Comparison of ENCODE assay signal across 8 cellular contexts in genomic region chr13:66994498-66995365, GRCh38.
DNase-seq lines count a peak whose midpoint lies in the region; ATAC-seq and TF ChIP-seq lines count a peak whose summit lies in the region.

No MANE protein-coding gene starts in this region.

- intact Hi-C loops in ascending aorta (cut with DNase I): loop anchor here (5.0 kb wide), 1 partner anchor 238 kb away; the partner anchor contains the start of gene PCDH9
- intact Hi-C loops in head of caudate nucleus (cut with DNase I): loop anchor here (10.0 kb wide), 2 partner anchors 80 to 230 kb away; no protein-coding TSS in a partner anchor

- ATAC-seq in GM18867 (IDR thresholded peaks at IDR 0.05; ENCODE audit: unreplicated experiment) (peak; percentile 50), HG02885 (IDR thresholded peaks at IDR 0.05; ENCODE audit: poor library complexity, unreplicated experiment) (peak; percentile 36)
- ATAC-seq in activated CD4-positive, CD25-positive, alpha-beta regulatory T cell treated with anti-CD3 and anti-CD28 coated beads, Interleukin-2, amount 50 U/mL, for 24 hours: no peak

- H4K20me1 ChIP-seq in osteoblast (ENCODE audit: insufficient read depth, low read length): no peaks in the 10 kb centered on the region

- TF ChIP-seq CTCF in ascending aorta (IDR thresholded peaks at IDR 0.05): no peak
- peak; percentile 3 for TF ChIP-seq CTCF in osteoblast (IDR thresholded peaks at IDR 0.05; ENCODE audit: extremely low read depth, low read depth, low read length)

- H3K9me3 ChIP-seq in ascending aorta (no peaks in the 10 kb centered on the region), osteoblast (ENCODE audit: low read depth, low read length) (no peaks in the 10 kb centered on the region)

- peak overlapping the region; percentile 25 to 48 for H3K4me3 ChIP-seq in ascending aorta
- peak overlapping the region; percentile 69 for H3K4me3 ChIP-seq in osteoblast (ENCODE audit: insufficient read depth, low read length)

- DNase-seq in ascending aorta (ENCODE audit: low spot score in 2 of 2) (no peak), osteoblast (ENCODE audit: insufficient read length, low spot score, missing footprints) (no peak), head of caudate nucleus (no peak), NOMO-1 (lab: John Stamatoyannopoulos, UW; ENCODE audit: unreplicated experiment in 2 of 2) (no peak)
- no peak for DNase-seq in stimulated activated CD4-positive, alpha-beta T cell treated with anti-CD3 and anti-CD28 coated beads, Interleukin-12 subunit alpha, Interleukin-12 subunit beta, amount 100 ng/mL, for 4 hours

- H3K79me2 ChIP-seq in osteoblast (ENCODE audit: insufficient read depth, low read length): no peaks in the 10 kb centered on the region

- peak overlapping the region; percentile 90 for H2AFZ ChIP-seq in osteoblast (ENCODE audit: low read length)

- peak overlapping the region; percentile 79 for H3K4me2 ChIP-seq in osteoblast (ENCODE audit: insufficient read depth, low read length)

- H3K4me1 ChIP-seq in ascending aorta (no peaks in the 10 kb centered on the region), osteoblast (ENCODE audit: insufficient read depth, low read length) (no peaks in the 10 kb centered on the region)

- H3K27me3 ChIP-seq in ascending aorta (no peaks in the 10 kb centered on the region), osteoblast (ENCODE audit: insufficient read depth, low read length) (no peaks in the 10 kb centered on the region)

- no peaks in the 10 kb centered on the region for H3K36me3 ChIP-seq in ascending aorta
- H3K36me3 ChIP-seq in osteoblast (ENCODE audit: insufficient read depth, low read length): no peaks in the 10 kb centered on the region

- H3K27ac ChIP-seq in ascending aorta: peak overlapping the region in 1 of 2 donors; percentile 25
- H3K27ac ChIP-seq in osteoblast (ENCODE audit: low read depth, low read length): no peak overlapping the region

Comparison
In these comparisons a context has a peak if more than half of its experiments do, and no peak if none do; other contexts are left out.
1. ATAC-seq: peak in GM18867 (single experiment) and HG02885 (single experiment); none in activated CD4-positive, CD25-positive, alpha-beta regulatory T cell treated with anti-CD3 and anti-CD28 coated beads, Interleukin-2, amount 50 U/mL, for 24 hours (0 of 2).